Comparison of ENCODE assay signal across 8 cellular contexts in genomic region chr11:86066606-86067229, GRCh38. TPM values are rescaled to one million over a fixed set of nuclear protein-coding genes. Genes with fewer than 3 reads are reported as not detected.
DNase-seq lines count a peak whose midpoint lies in the region; ATAC-seq and TF ChIP-seq lines count a peak whose summit lies in the region.

No MANE protein-coding gene starts in this region.

- H3K36me3 ChIP-seq in Karpas-422 (ENCODE audit: insufficient read depth, low read length), result peaks cover 3% of the 10 kb centered on the region; the same call in 1 of the 2 replicates
- H3K36me3 ChIP-seq in naive thymus-derived CD4-positive, alpha-beta T cell (ENCODE audit: control insufficient read depth in 2 of 3, insufficient read depth in 3 of 3, low read length in 3 of 3), result peaks cover 0 to 6% (median 0%) of the 10 kb centered on the region in 3 experiments

- peaks cover 67% of the 10 kb centered on the region for H3K4me1 ChIP-seq in Karpas-422 (ENCODE audit: low read length)
- H3K4me1 ChIP-seq in naive thymus-derived CD4-positive, alpha-beta T cell (ENCODE audit: control insufficient read depth in 2 of 2, insufficient read depth in 2 of 2, low read length in 2 of 2), result peaks cover 26 to 37% of the 10 kb centered on the region in 2 donors

- intact Hi-C loops in dorsolateral prefrontal cortex (cut with DNase I) (loop anchor here (5.0 to 10.0 kb wide), 4 partner anchors 36 to 148 kb away; no protein-coding TSS in a partner anchor), left colon (cut with DNase I, micrococcal nuclease) (no loop called here)
- intact Hi-C loops in naive thymus-derived CD4-positive, alpha-beta T cell (cut with micrococcal nuclease), result loop anchor here (1.0 to 5.0 kb wide), 5 partner anchors 7 to 971 kb away; partner anchors contain the start of genes TMEM126A (in 2 of the 2) and TMEM135 (in 1 of the 2)

- H3K4me1 Mint-ChIP-seq in naive thymus-derived CD4-positive, alpha-beta T cell, result peaks cover 48 to 59% (median 54%) of the 10 kb centered on the region in 7 donors

- peaks cover 70% of the 10 kb centered on the region for H3K79me2 ChIP-seq in Karpas-422 (ENCODE audit: low read length)

- H3K36me3 Mint-ChIP-seq in naive thymus-derived CD4-positive, alpha-beta T cell, result peaks cover 0 to 23% (median 0%) of the 10 kb centered on the region in 5 donors

- H4K20me1 ChIP-seq in Karpas-422 (ENCODE audit: insufficient read depth, low read depth, low read length), result peaks cover 61% of the 10 kb centered on the region

- peak overlapping the region; percentile 92 to 97 (median 96) for H3K27ac Mint-ChIP-seq in naive thymus-derived CD4-positive, alpha-beta T cell

- H3K9ac ChIP-seq in Karpas-422 (ENCODE audit: low read length), result peak overlapping the region; percentile 85

- no peak for DNase-seq in AG09309 (ENCODE audit: low read depth)
- peak; percentile 64 for DNase-seq in Karpas-422
- no peak for DNase-seq in dorsolateral prefrontal cortex
- DNase-seq in naive thymus-derived CD4-positive, alpha-beta T cell, result no peak
- DNase-seq in left colon, result no peak
- no peak for DNase-seq in activated effector memory CD4-positive, alpha-beta T cell treated with Interleukin-2 at 50 U/mL for 16 hours
- no peak for DNase-seq in SK-N-DZ (ENCODE audit: low spot score)
- no peak for DNase-seq in DMS79 (lab: John Stamatoyannopoulos, UW)

- POLR2A ChIA-PET in naive thymus-derived CD4-positive, alpha-beta T cell (lab: Charles Lee), result interaction anchor here (0.7 to 1.0 kb wide), 2 partner anchors 8 to 12 kb away, joined by 3 read pairs; no protein-coding TSS in a partner anchor

- H2AFZ ChIP-seq in Karpas-422 (ENCODE audit: low read length), result no peak overlapping the region

- H3K4me3 Mint-ChIP-seq in naive thymus-derived CD4-positive, alpha-beta T cell, result peak overlapping the region; percentile 95 to 100 (median 98)

- H3K9me2 ChIP-seq in Karpas-422 (replicated peaks; ENCODE audit: insufficient read depth, low read length), result no peaks in the 10 kb centered on the region; the same call in 1 of the 2 replicates

- H3K4me3 ChIP-seq in AG09309 (ENCODE audit: control insufficient read depth, low read depth, low read length) (peak overlapping the region; percentile 99), Karpas-422 (ENCODE audit: low read length) (peak overlapping the region; percentile 76), dorsolateral prefrontal cortex (peak overlapping the region; percentile 61 to 100 (median 93))
- H3K4me3 ChIP-seq in naive thymus-derived CD4-positive, alpha-beta T cell (ENCODE audit: low read length), result peak overlapping the region; percentile 82

- CTCF ChIA-PET in naive thymus-derived CD4-positive, alpha-beta T cell (lab: Charles Lee), result interaction anchor here (0.7 to 3.3 kb wide), 5 partner anchors 11 to 235 kb away, joined by 3 to 18 read pairs (median 5); no protein-coding TSS in a partner anchor

- H3K27ac ChIP-seq in Karpas-422 (ENCODE audit: low read length), result peak overlapping the region; percentile 77
- H3K27ac ChIP-seq in dorsolateral prefrontal cortex, result peak overlapping the region in 58 of 59 donors; percentile 40 to 99 (median 98)
- H3K27ac ChIP-seq in naive thymus-derived CD4-positive, alpha-beta T cell (ENCODE audit: low read depth, low read length), result peak overlapping the region; percentile 89

- H3K27me3 ChIP-seq in Karpas-422 (ENCODE audit: low read length), result no peaks in the 10 kb centered on the region
- H3K27me3 ChIP-seq in dorsolateral prefrontal cortex, result no peaks in the 10 kb centered on the region
- no peaks in the 10 kb centered on the region for H3K27me3 ChIP-seq in naive thymus-derived CD4-positive, alpha-beta T cell (ENCODE audit: control insufficient read depth in 2 of 2, insufficient read depth in 2 of 2, low read length in 2 of 2)

- peak overlapping the region; percentile 74 for H3K4me2 ChIP-seq in Karpas-422 (ENCODE audit: low read depth, low read length, poor library complexity, severe bottlenecking)

- H3K27me3 Mint-ChIP-seq in naive thymus-derived CD4-positive, alpha-beta T cell, result no peaks in the 10 kb centered on the region

- no peak for TF ChIP-seq CTCF in AG09309 (IDR thresholded peaks at IDR 0.05; ENCODE audit: control insufficient read depth, insufficient read depth, low read depth, low read length, missing control alignments)
- TF ChIP-seq CTCF in dorsolateral prefrontal cortex (IDR thresholded peaks at IDR 0.05 in 54 of 56, conservative IDR thresholded peaks at IDR 0.05 in 2 of 56; ENCODE audit: low read depth in 1 of 56, partially characterized antibody in 56 of 56), result peak in 2 of 56 donors; percentile 2 to 3

- peaks cover 0 to 3% (median 0%) of the 10 kb centered on the region in 11 donors for H3K9me3 Mint-ChIP-seq in naive thymus-derived CD4-positive, alpha-beta T cell

- ATAC-seq in naive thymus-derived CD4-positive, alpha-beta T cell, result no peak
- no peak for ATAC-seq in left colon

- H3K9me3 ChIP-seq in Karpas-422 (ENCODE audit: low read length), result no peaks in the 10 kb centered on the region
- no peaks in the 10 kb centered on the region for H3K9me3 ChIP-seq in naive thymus-derived CD4-positive, alpha-beta T cell (ENCODE audit: control insufficient read depth in 2 of 3, low read length in 3 of 3)

RNA-seq across cellular contexts. Expression of gene PICALM, which starts 2.2 kb away (rescaled TPM):
- total RNA-seq in Karpas-422 (2014; rRNA removed; shearing (Covaris generic); ENCODE audit: low replicate concordance), result 231 and 566 TPM in 2 replicates
- total RNA-seq in dorsolateral prefrontal cortex (100 to 1,000 TPM; 218 to 547 (median 291) TPM), left colon (100 to 1,000 TPM; 130 to 149 TPM)
- total RNA-seq in naive thymus-derived CD4-positive, alpha-beta T cell, result 100 to 1,000 TPM in 4 of 5 experiments, 10 to 100 TPM in 1; 96.7 to 230 (median 102) TPM
- polyA plus RNA-seq in naive thymus-derived CD4-positive, alpha-beta T cell, result 10 to 100 TPM; 14.6 to 16.1 TPM
- 59.8 and 73.2 TPM in 2 replicates for polyA plus RNA-seq in SK-N-DZ (2014; cell fraction: cytosol; rRNA removed)
- 35.7 and 77.3 TPM in 2 replicates for polyA plus RNA-seq in SK-N-DZ (2014; cell fraction: nucleus; rRNA removed)

Comparison
In these comparisons a context has a peak if more than half of its experiments do, and no peak if none do; other contexts are left out.
1. intact Hi-C loops: an anchor here in dorsolateral prefrontal cortex (5.0 to 10.0 kb wide) and naive thymus-derived CD4-positive, alpha-beta T cell (1.0 to 5.0 kb wide); none called in left colon.